ENCODE assay signal across 8 cellular contexts in the genomic region with DNA sequence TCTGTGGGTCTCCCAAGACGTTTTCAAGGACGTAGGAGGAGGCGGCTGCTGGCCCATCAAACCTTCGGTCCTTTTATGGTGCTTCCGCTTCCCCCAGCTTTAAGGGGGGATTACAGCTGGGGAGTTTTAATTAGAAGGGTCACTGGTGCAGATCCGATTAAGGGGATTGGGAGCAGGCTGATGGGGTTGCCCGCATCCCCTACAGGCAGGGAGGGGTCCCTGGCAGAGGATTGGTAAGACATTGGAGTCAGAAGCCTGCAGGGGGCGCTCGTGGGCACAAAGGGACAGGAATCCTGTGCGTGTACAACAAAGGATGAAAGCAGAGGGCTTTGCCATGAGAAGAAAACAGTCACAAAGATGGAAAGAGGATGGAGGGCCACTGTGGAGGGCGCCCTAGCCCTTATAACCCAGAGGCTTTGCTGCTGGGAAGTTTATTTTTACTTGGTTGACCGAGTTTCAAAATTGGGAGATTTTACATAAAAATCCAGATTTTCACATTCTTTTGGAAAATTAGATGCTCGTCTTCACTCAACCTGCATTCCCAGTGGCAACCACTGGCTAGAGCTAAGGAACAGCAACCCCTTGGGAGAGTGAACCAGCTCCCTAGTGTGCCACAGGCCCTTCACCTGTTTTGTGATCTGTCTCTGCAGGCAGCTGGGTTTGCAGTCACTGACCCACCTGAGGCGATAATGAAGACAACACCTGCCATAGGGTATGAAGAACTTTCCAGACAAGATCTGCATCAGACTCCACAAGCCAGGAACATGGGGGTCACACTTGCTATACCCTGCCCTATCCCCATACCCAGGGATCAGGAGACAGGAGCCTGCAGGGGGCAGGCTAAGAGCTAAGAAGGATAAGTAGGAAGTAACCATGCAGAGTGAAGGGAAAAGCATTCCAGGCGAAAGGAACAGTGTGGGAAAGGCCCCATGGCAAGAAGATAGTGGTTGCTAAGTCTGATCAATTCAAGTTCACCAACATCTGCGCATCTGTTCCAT.
DNase-seq lines count a peak whose midpoint lies in the region; ATAC-seq lines count a peak whose summit lies in the region.

No MANE protein-coding gene starts in this region.

- H3K4me1 Mint-ChIP-seq in activated naive CD4-positive, alpha-beta T cell treated with anti-CD3 and anti-CD28 coated beads, Interleukin-2, amount 10 ng/mL, durations not matched to agents 7 days and 5 days: no peaks in the 10 kb centered on the region

- peaks cover 35% of the 10 kb centered on the region for H3K27me3 Mint-ChIP-seq in activated naive CD4-positive, alpha-beta T cell treated with anti-CD3 and anti-CD28 coated beads, Interleukin-2, amount 10 ng/mL, durations not matched to agents 7 days and 5 days

- intact Hi-C loops in Right ventricle myocardium superior (cut with DNase I): loop anchor here (10.0 kb wide), 1 partner anchor 100 kb away; a partner anchor contains a TSS

- no peaks in the 10 kb centered on the region for H3K36me3 Mint-ChIP-seq in activated naive CD4-positive, alpha-beta T cell treated with anti-CD3 and anti-CD28 coated beads, Interleukin-2, amount 10 ng/mL, durations not matched to agents 7 days and 5 days

- DNase-seq in DMS 273 treated with DMSO at 0.1 percent for 48 hours (lab: John Stamatoyannopoulos, UW) (peak; percentile 24), LHCN-M2 (ENCODE audit: low read depth) (peak; percentile 60), SK-N-DZ (ENCODE audit: low spot score) (peak; percentile 85), Right ventricle myocardium superior (peak; percentile 85), middle frontal gyrus (ENCODE audit: extremely low spot score, low spot score) (no peak)
- peak; percentile 80 for DNase-seq in activated naive CD4-positive, alpha-beta T cell treated with anti-CD3 and anti-CD28 coated beads, Interleukin-2, amount 10 ng/mL, durations not matched to agents 7 days and 5 days

- no peak overlapping the region for H3K9ac ChIP-seq in rectal smooth muscle tissue (ENCODE audit: low read length)

- no peak overlapping the region for H3K27ac Mint-ChIP-seq in activated naive CD4-positive, alpha-beta T cell treated with anti-CD3 and anti-CD28 coated beads, Interleukin-2, amount 10 ng/mL, durations not matched to agents 7 days and 5 days

- H3K36me3 ChIP-seq in rectal smooth muscle tissue (ENCODE audit: control insufficient read depth, insufficient read depth, low read length): no peaks in the 10 kb centered on the region

- H3K9me3 Mint-ChIP-seq in activated naive CD4-positive, alpha-beta T cell treated with anti-CD3 and anti-CD28 coated beads, Interleukin-2, amount 10 ng/mL, durations not matched to agents 7 days and 5 days: no peaks in the 10 kb centered on the region

- ATAC-seq in Right ventricle myocardium superior (ENCODE audit: poor library complexity) (peak; percentile 46), HG03196 (IDR thresholded peaks at IDR 0.05; ENCODE audit: unreplicated experiment) (no peak)

- no peak overlapping the region for H3K4me3 Mint-ChIP-seq in activated naive CD4-positive, alpha-beta T cell treated with anti-CD3 and anti-CD28 coated beads, Interleukin-2, amount 10 ng/mL, durations not matched to agents 7 days and 5 days

- no peak overlapping the region for H3K4me3 ChIP-seq in rectal smooth muscle tissue (ENCODE audit: low read length)

- H3K27me3 ChIP-seq in rectal smooth muscle tissue (ENCODE audit: control insufficient read depth, insufficient read depth, low read length): no peaks in the 10 kb centered on the region

- peak overlapping the region; percentile 48 for H3K27ac ChIP-seq in rectal smooth muscle tissue (ENCODE audit: low read depth, low read length)

- CTCF ChIA-PET in activated naive CD4-positive, alpha-beta T cell treated with anti-CD3 and anti-CD28 coated beads, Interleukin-2, amount 10 ng/mL, durations not matched to agents 7 days and 5 days (lab: Charles Lee): interaction anchor here (0.6 to 2.8 kb wide), 22 partner anchors 9 to 295 kb away, joined by 3 to 16 read pairs (median 4); no protein-coding TSS in a partner anchor

- peaks cover 39% of the 10 kb centered on the region for H3K4me1 ChIP-seq in rectal smooth muscle tissue (ENCODE audit: control insufficient read depth, insufficient read depth, low read length)
